Comparison of ENCODE assay signal across 10 cellular contexts in genomic region chr4:113646456-113646809, GRCh38.
DNase-seq lines count a peak whose midpoint lies in the region; ATAC-seq and TF ChIP-seq lines count a peak whose summit lies in the region.
"Had no signal": no experiment of that assay in that cellular context is flagged by ENCODE, and none has a peak within 500 bp of the region (broad histone marks: within the 10 kb centered on the region; RNA-seq: fewer than 3 reads in every experiment).

No MANE protein-coding gene starts in this region.

- H3K27me3 ChIP-seq in gastrocnemius medialis = no peaks in the 10 kb centered on the region

- no peak for TF ChIP-seq POLR2A in gastrocnemius medialis (IDR thresholded peaks at IDR 0.05)

- DNase-seq in HCEC 1CT = peak; percentile 2
- DNase-seq in glutamatergic neuron = peak; percentile 14
- DNase-seq in gastrocnemius medialis = peak in 1 of 2 donors; percentile 68
- DNase-seq: RPMI8226 had no signal

- H3K4me1 Mint-ChIP-seq in glutamatergic neuron (ENCODE audit: low read depth, unreplicated experiment) = peaks cover 9% of the 10 kb centered on the region

- no peaks in the 10 kb centered on the region for H3K27me3 Mint-ChIP-seq in glutamatergic neuron (ENCODE audit: unreplicated experiment)
- H3K27me3 Mint-ChIP-seq: dendritic cell treated with granulocyte-macrophage colony-stimulating factor and Interleukin-4, amounts not matched to agents 40 ng/mL and 50 ng/mL, for 4 days; IgD-negative memory B cell had no signal

- peak overlapping the region in 2 of 4 donors; percentile 1 to 32 for H3K27ac ChIP-seq in gastrocnemius medialis

- peak overlapping the region; percentile 8 for H3K4me3 Mint-ChIP-seq in glutamatergic neuron (ENCODE audit: unreplicated experiment)
- H3K4me3 Mint-ChIP-seq: dendritic cell treated with granulocyte-macrophage colony-stimulating factor and Interleukin-4, amounts not matched to agents 40 ng/mL and 50 ng/mL, for 4 days; IgD-negative memory B cell had no signal

- in situ Hi-C loops in gastrocnemius medialis (cut with MboI; ENCODE audit: low sequenced_read_pairs in 4 of 4) = no loop called here

- H3K27ac Mint-ChIP-seq in glutamatergic neuron (ENCODE audit: unreplicated experiment) = peak overlapping the region; percentile 72
- H3K27ac Mint-ChIP-seq: dendritic cell treated with granulocyte-macrophage colony-stimulating factor and Interleukin-4, amounts not matched to agents 40 ng/mL and 50 ng/mL, for 4 days had no signal

- H3K36me3 ChIP-seq in gastrocnemius medialis = no peaks in the 10 kb centered on the region

- H3K36me3 Mint-ChIP-seq in glutamatergic neuron (ENCODE audit: unreplicated experiment) = no peaks in the 10 kb centered on the region

- no peaks in the 10 kb centered on the region for H3K9me3 ChIP-seq in gastrocnemius medialis

- intact Hi-C loops in gastrocnemius medialis (cut with DNase I; ENCODE audit: low total_unique reads) = no loop called here

- H3K4me3 ChIP-seq in gastrocnemius medialis = no peak overlapping the region

- H3K4me1 ChIP-seq in gastrocnemius medialis = peaks cover 20 to 36% of the 10 kb centered on the region in 2 donors

- peaks cover 2% of the 10 kb centered on the region for H3K9me3 Mint-ChIP-seq in glutamatergic neuron (ENCODE audit: unreplicated experiment)
- H3K9me3 Mint-ChIP-seq: dendritic cell treated with granulocyte-macrophage colony-stimulating factor and Interleukin-4, amounts not matched to agents 40 ng/mL and 50 ng/mL, for 4 days; IgD-negative memory B cell had no signal

- TF ChIP-seq CTCF in glutamatergic neuron (IDR thresholded peaks at IDR 0.05; ENCODE audit: partially characterized antibody, unreplicated experiment) (no peak), gastrocnemius medialis (IDR thresholded peaks at IDR 0.05 in 4 of 5, conservative IDR thresholded peaks at IDR 0.05 in 1 of 5) (no peak)

- ATAC-seq in gastrocnemius medialis (peak; percentile 57 to 82), HG02852 (IDR thresholded peaks at IDR 0.05; ENCODE audit: unreplicated experiment) (no peak), GM19455 (IDR thresholded peaks at IDR 0.05; ENCODE audit: unreplicated experiment) (no peak), GM21737 (IDR thresholded peaks at IDR 0.05; ENCODE audit: unreplicated experiment) (no peak)

TF ChIP-seq in PFSK-1, 5 proteins besides CTCF, POLR2A, EP300 and RAD21:
- TF ChIP-seq REST (IDR thresholded peaks at IDR 0.05; ENCODE audit: insufficient read depth in 1 of 2, low read depth in 2 of 2, low read length in 2 of 2) (no peak), POLR2AphosphoS5 (IDR thresholded peaks at IDR 0.05; ENCODE audit: low read depth, low read length) (no peak), TAF1 (IDR thresholded peaks at IDR 0.05; ENCODE audit: borderline replicate concordance, insufficient read depth, low read length) (no peak), FOXP2 (optimal IDR thresholded peaks at IDR 0.05; ENCODE audit: borderline replicate concordance, extremely low read depth, extremely low read length, insufficient read depth) (peak; percentile 24), SIN3A (IDR thresholded peaks at IDR 0.05; ENCODE audit: borderline replicate concordance, insufficient read depth, low read length) (no peak)

Comparison
In these comparisons a context has a peak if more than half of its experiments do, and no peak if none do; other contexts are left out.
1. ATAC-seq: peak in gastrocnemius medialis (2 of 2); none in HG02852 (single experiment), GM19455 (single experiment) and GM21737 (single experiment).